In the genomic region with DNA sequence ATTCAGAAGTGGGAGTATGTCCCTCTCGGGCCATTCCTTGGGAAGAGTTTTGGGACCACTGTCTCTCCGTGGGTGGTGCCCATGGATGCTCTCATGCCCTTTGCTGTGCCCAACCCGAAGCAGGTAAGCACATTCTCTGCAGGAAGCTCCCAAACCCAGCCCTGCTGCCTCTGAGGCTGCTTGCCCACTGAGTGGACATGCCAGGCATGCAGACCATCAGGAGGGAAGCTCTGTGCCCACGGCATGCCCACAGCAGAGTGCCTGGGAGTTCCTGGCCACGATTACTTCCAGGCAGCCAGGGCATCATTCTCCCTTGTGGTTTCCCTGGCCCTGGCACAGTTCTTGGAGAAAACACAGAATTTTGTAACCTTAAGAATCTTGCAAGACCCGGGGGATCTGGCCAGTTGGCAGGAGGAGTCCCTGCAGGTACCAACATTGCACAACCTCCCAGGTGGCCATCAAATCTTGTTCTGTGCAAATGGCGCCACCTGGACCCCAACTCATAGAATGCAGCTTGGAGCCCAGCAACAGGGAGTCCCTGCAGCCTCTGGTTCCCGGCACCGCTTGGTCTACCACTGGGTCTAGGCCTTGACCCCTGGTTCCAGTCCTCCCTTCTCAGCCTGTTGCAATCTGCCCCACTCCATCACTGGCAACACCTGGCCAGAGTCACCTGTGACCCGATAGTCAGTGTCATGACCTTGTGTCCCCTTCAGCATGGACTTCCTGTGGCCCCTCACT, we compare ENCODE assay signal across 9 cellular contexts. TPM values are rescaled to one million over a fixed set of nuclear protein-coding genes. Genes with fewer than 3 reads are reported as not detected.
DNase-seq lines count a peak whose midpoint lies in the region; ATAC-seq, FAIRE-seq and TF ChIP-seq lines count a peak whose summit lies in the region.
"Had no signal": no experiment of that assay in that cellular context is flagged by ENCODE, and none has a peak within 500 bp of the region (broad histone marks: within the 10 kb centered on the region; RNA-seq: fewer than 3 reads in every experiment).

No MANE protein-coding gene starts in this region.

- no peaks in the 10 kb centered on the region for H3K4me1 ChIP-seq in Caco-2
- peaks cover 0 to 73% (median 36%) of the 10 kb centered on the region in 4 donors for H3K4me1 ChIP-seq in right lobe of liver
- H3K4me1 ChIP-seq: SJSA1 had no signal

- H3K36me3 ChIP-seq in Caco-2 (ENCODE audit: control insufficient read depth, insufficient read depth, low read length) (peaks cover 2% of the 10 kb centered on the region), bronchial epithelial cell (ENCODE audit: control insufficient read depth, insufficient read depth, low read length) (peaks cover 3% of the 10 kb centered on the region), right lobe of liver (peaks cover 0 to 42% (median 13%) of the 10 kb centered on the region in 4 donors)

- CTCF ChIA-PET in Caco-2 (lab: Charles Lee) (interaction anchor here (1.0 to 1.3 kb wide), 2 partner anchors 20 to 114 kb away, joined by 4 to 6 read pairs; partner anchors contain the start of genes FAH and ZFAND6), activated B cell treated with CpG ODN at 0.5 μM for 24 hours (lab: Charles Lee) (interaction anchor here (0.7 to 4.5 kb wide), 15 partner anchors 9 to 835 kb away, joined by 3 to 76 read pairs (median 4); no protein-coding TSS in a partner anchor)

- FAIRE-seq in bronchial epithelial cell (lab: Jason Lieb, UNC): peak; percentile 88

- peak overlapping the region in 2 of 3 donors; percentile 52 to 58 for H3K27ac ChIP-seq in right lobe of liver
- H3K27ac ChIP-seq: SJSA1 had no signal

- TF ChIP-seq POLR2A in right lobe of liver (IDR thresholded peaks at IDR 0.05): no peak

- POLR2A ChIA-PET in Caco-2 (lab: Charles Lee) (interaction anchor here (0.5 kb wide), 1 partner anchor 86 kb away, joined by 3 read pairs; no protein-coding TSS in a partner anchor), activated B cell treated with CpG ODN at 0.5 μM for 24 hours (lab: Charles Lee) (no interaction called here)

- no peaks in the 10 kb centered on the region for H3K4me1 Mint-ChIP-seq in Caco-2 (ENCODE audit: low read depth, unreplicated experiment)
- no peaks in the 10 kb centered on the region for H3K4me1 Mint-ChIP-seq in activated B cell treated with CpG ODN at 0.5 μM for 24 hours

- TF ChIP-seq CTCF in Caco-2 (IDR thresholded peaks at IDR 0.05; ENCODE audit: insufficient read depth in 1 of 2, low read depth in 1 of 2, low read length in 1 of 2, severe bottlenecking in 1 of 2, unreplicated experiment in 1 of 2) (peak; percentile 78 to 92), activated B cell treated with CpG ODN at 0.5 μM for 24 hours (IDR thresholded peaks at IDR 0.05) (no peak), bronchial epithelial cell (IDR thresholded peaks at IDR 0.05; ENCODE audit: insufficient read depth, low read length, severe bottlenecking) (peak; percentile 90), right lobe of liver (IDR thresholded peaks at IDR 0.05) (peak; percentile 75 to 88 (median 82))

- H3K4me3 ChIP-seq in Caco-2 (ENCODE audit: low read depth, low read length) (no peak overlapping the region), bronchial epithelial cell (ENCODE audit: low read depth, low read length) (no peak overlapping the region), right lobe of liver (no peak overlapping the region)
- H3K4me3 ChIP-seq: SJSA1 had no signal

- H3K36me3 Mint-ChIP-seq in Caco-2 (ENCODE audit: insufficient read depth, unreplicated experiment) (no peaks in the 10 kb centered on the region), activated B cell treated with CpG ODN at 0.5 μM for 24 hours (ENCODE audit: low read depth) (no peaks in the 10 kb centered on the region)

- no peaks in the 10 kb centered on the region for H3K9me3 Mint-ChIP-seq in Caco-2 (ENCODE audit: unreplicated experiment)
- H3K9me3 Mint-ChIP-seq in activated B cell treated with CpG ODN at 0.5 μM for 24 hours: no peaks in the 10 kb centered on the region

- peak; percentile 75 to 81 for DNase-seq in Caco-2
- peak; percentile 79 for DNase-seq in NAMALWA (ENCODE audit: low spot score)
- peak; percentile 59 for DNase-seq in activated B cell treated with CpG ODN at 0.5 μM for 24 hours
- DNase-seq in bronchial epithelial cell (ENCODE audit: low read depth): peak; percentile 65
- peak; percentile 80 to 93 (median 90) for DNase-seq in right lobe of liver
- peak; percentile 24 for DNase-seq in stimulated activated CD8-positive, alpha-beta memory T cell treated with anti-CD3 and anti-CD28 coated beads, Interleukin-12 subunit alpha, Interleukin-12 subunit beta, amount 100 ng/mL, for 24 hours (ENCODE audit: extremely low read depth)

- intact Hi-C loops in Caco-2 (cut with micrococcal nuclease; ENCODE audit: unreplicated experiment) (loop anchor here (2.0 to 10.0 kb wide), 4 partner anchors 114 to 791 kb away; partner anchors contain the start of genes MTHFS and ZFAND6), activated B cell treated with CpG ODN at 0.5 μM for 24 hours (cut with micrococcal nuclease) (loop anchor here (1.0 to 2.0 kb wide), 5 partner anchors 180 to 833 kb away; no protein-coding TSS in a partner anchor), right lobe of liver (cut with DNase I) (loop anchor here (10.0 kb wide), 1 partner anchor 108 kb away; no protein-coding TSS in a partner anchor)

- ATAC-seq in GM19467 (IDR thresholded peaks at IDR 0.05; ENCODE audit: unreplicated experiment) (peak; percentile 76), activated B cell treated with CpG ODN at 0.5 μM for 24 hours (ENCODE audit: low read depth) (peak; percentile 85), right lobe of liver (peak; percentile 63 to 78 (median 70)), GM21367 (IDR thresholded peaks at IDR 0.05; ENCODE audit: unreplicated experiment) (no peak)

- no TSS peak for BruUV-seq in Caco-2 (replicated peaks; lab: Mats Ljungman, UMichigan)

- H3K27ac Mint-ChIP-seq in Caco-2 (ENCODE audit: unreplicated experiment): no peak overlapping the region
- H3K27ac Mint-ChIP-seq in activated B cell treated with CpG ODN at 0.5 μM for 24 hours: peak overlapping the region; percentile 35

- H3K27me3 ChIP-seq in Caco-2 (replicated peaks; ENCODE audit: control insufficient read depth, insufficient read depth, low read length) (no peaks in the 10 kb centered on the region), bronchial epithelial cell (ENCODE audit: control insufficient read depth, insufficient read depth, low read length) (no peaks in the 10 kb centered on the region), right lobe of liver (no peaks in the 10 kb centered on the region)
- H3K27me3 ChIP-seq: SJSA1 had no signal

- H3K4me3 Mint-ChIP-seq in Caco-2 (ENCODE audit: unreplicated experiment) (no peak overlapping the region), activated B cell treated with CpG ODN at 0.5 μM for 24 hours (no peak overlapping the region)

- WGBS in right lobe of liver (ENCODE audit: insufficient coverage, low coverage, low lambda C conversion rate, missing lambda C conversion rate): 18% methylated on average over 7 of the region's 10 CpGs

- H3K27me3 Mint-ChIP-seq in Caco-2 (ENCODE audit: insufficient read depth, unreplicated experiment) (no peaks in the 10 kb centered on the region), activated B cell treated with CpG ODN at 0.5 μM for 24 hours (no peaks in the 10 kb centered on the region)

- H3K9me3 ChIP-seq in Caco-2 (no peaks in the 10 kb centered on the region), right lobe of liver (no peaks in the 10 kb centered on the region)
- H3K9me3 ChIP-seq: SJSA1 had no signal

RNA-seq across cellular contexts. Expression of gene FAH, which starts 20.4 kb away (rescaled TPM):
- total RNA-seq in Caco-2 (2022): 20.4 TPM in 2 replicates
- total RNA-seq in activated B cell treated with CpG ODN at 0.5 μM for 24 hours: 7.5 and 8.6 TPM in 2 replicates
- 21.6 and 23.4 TPM in 2 replicates for total RNA-seq in bronchial epithelial cell
- total RNA-seq in right lobe of liver: 100 to 1,000 TPM; 164 to 250 (median 219) TPM

Comparison
In these comparisons a context has a peak if more than half of its experiments do, and no peak if none do; other contexts are left out.
1. DNase-seq: peak in every context shown above with its lines; median percentile 90 in right lobe of liver; 79 in NAMALWA; 78 in Caco-2; 65 in bronchial epithelial cell; 59 in activated B cell treated with CpG ODN at 0.5 μM for 24 hours; 24 in stimulated activated CD8-positive, alpha-beta memory T cell treated with anti-CD3 and anti-CD28 coated beads, Interleukin-12 subunit alpha, Interleukin-12 subunit beta, amount 100 ng/mL, for 24 hours.